20 cellular contexts compared by ENCODE assay signal in the genomic region with DNA sequence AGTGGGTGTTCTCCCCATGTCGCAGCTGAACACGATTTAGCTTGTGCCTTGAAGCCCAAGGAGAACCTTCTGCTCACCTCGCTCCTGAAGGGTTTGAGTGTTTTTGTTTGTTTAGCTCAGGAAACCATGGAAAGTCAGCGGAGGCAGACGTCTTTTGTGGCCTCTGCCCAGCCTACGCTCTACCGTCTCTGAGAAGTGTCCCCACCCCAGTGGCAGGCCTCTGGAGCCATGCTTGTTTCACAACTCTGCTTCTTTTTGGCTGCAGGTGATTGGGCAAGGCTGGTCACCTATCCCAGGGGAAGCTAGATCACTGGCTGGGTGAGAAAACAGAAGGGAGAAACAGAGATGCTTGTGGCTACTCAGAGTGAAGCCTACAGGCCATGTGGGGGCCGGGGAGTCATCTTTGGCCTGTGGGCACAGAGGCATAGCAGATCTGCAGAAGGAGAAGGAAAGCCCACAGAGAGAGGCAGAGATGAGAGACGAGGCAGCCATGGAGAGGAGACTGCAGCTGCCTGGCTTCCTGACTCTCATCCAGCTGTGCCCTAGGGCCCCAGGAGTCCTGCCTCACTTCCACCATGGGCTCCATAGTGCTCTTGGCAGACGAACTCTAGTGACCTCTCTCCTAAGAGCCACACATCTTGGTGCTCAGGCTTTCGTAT. TPM values are rescaled to one million over a fixed set of nuclear protein-coding genes. Genes with fewer than 3 reads are reported as not detected.
A peak's percentile ranks its signal among the peaks of the same experiment; 100 is the strongest.
DNase-seq lines count a peak whose midpoint lies in the region; ATAC-seq, FAIRE-seq and TF ChIP-seq lines count a peak whose summit lies in the region.
"Had no signal": no experiment of that assay in that cellular context is flagged by ENCODE, and none has a peak within 500 bp of the region (broad histone marks: within the 10 kb centered on the region; RNA-seq: fewer than 3 reads in every experiment).

No MANE protein-coding gene starts in this region.

- TF ChIP-seq CTCF in right lobe of liver (IDR thresholded peaks at IDR 0.05): no peak
- TF ChIP-seq CTCF in HepG2 (CRISPR knock-in tag; IDR thresholded peaks at IDR 0.05): no peak
- no peak for TF ChIP-seq CTCF in Peyer's patch (IDR thresholded peaks at IDR 0.05)
- no peak for TF ChIP-seq CTCF in neural progenitor cell (IDR thresholded peaks at IDR 0.05)
- TF ChIP-seq CTCF in esophagus squamous epithelium (IDR thresholded peaks at IDR 0.05): no peak

- peaks cover 22% of the 10 kb centered on the region for H3K4me1 Mint-ChIP-seq in neural progenitor cell
- H3K4me1 Mint-ChIP-seq: nephron had no signal

- H3K4me3 Mint-ChIP-seq in neural progenitor cell: no peak overlapping the region
- H3K4me3 Mint-ChIP-seq: brain, nephron had no signal

- H3K4me3 ChIP-seq in right lobe of liver: no peak overlapping the region
- H3K4me3 ChIP-seq in HepG2 (replicated peaks in 1 of 3; ENCODE audit: insufficient read depth in 1 of 3, low read depth in 2 of 3, low read length in 3 of 3): no peak overlapping the region
- no peak overlapping the region for H3K4me3 ChIP-seq in Peyer's patch
- no peak overlapping the region for H3K4me3 ChIP-seq in neural progenitor cell
- no peak overlapping the region for H3K4me3 ChIP-seq in esophagus squamous epithelium
- H3K4me3 ChIP-seq: gastrocnemius medialis, K562 had no signal

- no peaks in the 10 kb centered on the region for H3K36me3 ChIP-seq in right lobe of liver
- H3K36me3 ChIP-seq in HepG2 (replicated peaks in 1 of 2; ENCODE audit: control insufficient read depth in 1 of 2, insufficient read depth in 2 of 2, low read length in 2 of 2): no peaks in the 10 kb centered on the region
- H3K36me3 ChIP-seq in Peyer's patch: no peaks in the 10 kb centered on the region
- no peaks in the 10 kb centered on the region for H3K36me3 ChIP-seq in neural progenitor cell
- no peaks in the 10 kb centered on the region for H3K36me3 ChIP-seq in esophagus squamous epithelium
- H3K36me3 ChIP-seq: gastrocnemius medialis had no signal

- POLR2A ChIA-PET in HepG2 (lab: Yijun Ruan, JAX): no interaction called here

- FAIRE-seq in HepG2 (lab: Jason Lieb, UNC): no peak
- FAIRE-seq: K562 had no signal

- TF ChIP-seq POLR2A in right lobe of liver (IDR thresholded peaks at IDR 0.05) (no peak), HepG2 (IDR thresholded peaks at IDR 0.05; ENCODE audit: insufficient read depth in 1 of 2, low read depth in 2 of 2, low read length in 2 of 2) (no peak), Peyer's patch (IDR thresholded peaks at IDR 0.05) (no peak), esophagus squamous epithelium (IDR thresholded peaks at IDR 0.05) (no peak)

- H3K27ac ChIP-seq in right lobe of liver (no peak overlapping the region), HepG2 (ENCODE audit: extremely low read length, insufficient read depth, low read length) (no peak overlapping the region), Peyer's patch (no peak overlapping the region), neural progenitor cell (no peak overlapping the region), esophagus squamous epithelium (no peak overlapping the region)
- H3K27ac ChIP-seq: epithelial cell of prostate, gastrocnemius medialis had no signal

- H3K4me1 ChIP-seq in right lobe of liver: no peaks in the 10 kb centered on the region
- no peaks in the 10 kb centered on the region for H3K4me1 ChIP-seq in HepG2 (ENCODE audit: insufficient read depth, low read length)
- no peaks in the 10 kb centered on the region for H3K4me1 ChIP-seq in Peyer's patch
- H3K4me1 ChIP-seq in neural progenitor cell: peaks cover 3% of the 10 kb centered on the region
- H3K4me1 ChIP-seq in esophagus squamous epithelium: no peaks in the 10 kb centered on the region
- H3K4me1 ChIP-seq: gastrocnemius medialis had no signal

- no peaks in the 10 kb centered on the region for H3K79me2 ChIP-seq in HepG2 (ENCODE audit: insufficient read depth, low read length)
- no peaks in the 10 kb centered on the region for H3K79me2 ChIP-seq in neural progenitor cell (ENCODE audit: low read depth)

- DNase-seq in right lobe of liver: peak in 2 of 3 donors; percentile 1 to 12
- DNase-seq in HepG2 (ENCODE audit: low spot score): no peak
- DNase-seq in Peyer's patch: peak in 2 of 3 donors; percentile 18 to 25
- DNase-seq in neural progenitor cell (ENCODE audit: low spot score): no peak
- no peak for DNase-seq in cerebellar cortex (ENCODE audit: low spot score)
- no peak for DNase-seq in esophagus squamous epithelium (lab: John Stamatoyannopoulos, UW)
- no peak for DNase-seq in activated CD4-positive, alpha-beta T cell treated with anti-CD3 and anti-CD28 coated beads, Interleukin-2, amount 50 U/mL, for 1 hour
- DNase-seq: activated CD4-positive, alpha-beta T cell treated with anti-CD3 and anti-CD28 coated beads, Interleukin-2, amount 50 U/mL, for 48 hours; dermis blood vessel endothelial cell; EL; left cardiac atrium; NCI-H187; SHP77; T-helper 1 cell had no signal

- no peaks in the 10 kb centered on the region for H3K9me3 Mint-ChIP-seq in neural progenitor cell
- H3K9me3 Mint-ChIP-seq: nephron had no signal

- no TSS peak for BruUV-seq in HepG2 (replicated peaks; lab: Mats Ljungman, UMichigan)

- H3K27me3 ChIP-seq in right lobe of liver (no peaks in the 10 kb centered on the region), HepG2 (ENCODE audit: control insufficient read depth in 1 of 2, insufficient read depth in 2 of 2, low read length in 2 of 2) (peaks cover 0 to 76% of the 10 kb centered on the region in 2 experiments), Peyer's patch (no peaks in the 10 kb centered on the region), neural progenitor cell (peaks cover 22% of the 10 kb centered on the region), esophagus squamous epithelium (peaks cover 0 to 66% (median 0%) of the 10 kb centered on the region in 4 donors)

- CTCF ChIA-PET in HepG2 (lab: Yijun Ruan, JAX; ENCODE audit: low intra/inter-chr PET ratio, low total read pairs): no interaction called here

- peaks cover 8% of the 10 kb centered on the region for H3K27me3 Mint-ChIP-seq in neural progenitor cell (ENCODE audit: insufficient read depth, low read depth)

- no peaks in the 10 kb centered on the region for H3F3A ChIP-seq in neural progenitor cell (ENCODE audit: low read depth)

- TF ChIP-seq RAD21 in HepG2 (CRISPR knock-in tag; IDR thresholded peaks at IDR 0.05): no peak

- TF ChIP-seq EP300 in HepG2 (IDR thresholded peaks at IDR 0.05; ENCODE audit: low read depth in 2 of 2, low read length in 2 of 2) (no peak), HepG2 (CRISPR knock-in tag; IDR thresholded peaks at IDR 0.05; ENCODE audit: borderline replicate concordance) (no peak)

- WGBS in right lobe of liver (ENCODE audit: insufficient coverage, low coverage, low lambda C conversion rate, missing lambda C conversion rate): 49% methylated on average over 6 of the region's 11 CpGs
- 15% methylated on average over 11 of the region's 11 CpGs for whole genome bisulfite sequencing in HepG2 (ENCODE audit: low lambda C conversion rate)
- 59 to 61% methylated on average over 7 to 9 of the region's 11 CpGs for WGBS in esophagus squamous epithelium, 2 donors

- in situ Hi-C loops in HepG2 (cut with HindIII; ENCODE audit: extremely low pct_ligation_motif_present, low pct_unique_long_range_greater_than_20kb): no loop called here

- no peaks in the 10 kb centered on the region for H3K36me3 Mint-ChIP-seq in neural progenitor cell
- H3K36me3 Mint-ChIP-seq: brain had no signal

- H3K27ac Mint-ChIP-seq in neural progenitor cell: no peak overlapping the region
- H3K27ac Mint-ChIP-seq: nephron had no signal

- intact Hi-C loops in right lobe of liver (cut with DNase I) (no loop called here), HepG2 (cut with micrococcal nuclease; ENCODE audit: unreplicated experiment) (no loop called here), esophagus squamous epithelium (cut with DNase I) (no loop called here)

- H4K20me1 ChIP-seq in HepG2 (ENCODE audit: insufficient read depth, low read length): no peaks in the 10 kb centered on the region
- H4K20me1 ChIP-seq in neural progenitor cell (ENCODE audit: low read depth): no peaks in the 10 kb centered on the region

- ATAC-seq in right lobe of liver (no peak), HepG2 (no peak)
- ATAC-seq: gastrocnemius medialis, K562, left cardiac atrium had no signal

- no peaks in the 10 kb centered on the region for H3K9me3 ChIP-seq in right lobe of liver
- no peaks in the 10 kb centered on the region for H3K9me3 ChIP-seq in HepG2 (ENCODE audit: low read length)
- no peaks in the 10 kb centered on the region for H3K9me3 ChIP-seq in Peyer's patch
- H3K9me3 ChIP-seq in neural progenitor cell (ENCODE audit: low read depth): no peaks in the 10 kb centered on the region
- no peaks in the 10 kb centered on the region for H3K9me3 ChIP-seq in esophagus squamous epithelium
- H3K9me3 ChIP-seq: gastrocnemius medialis had no signal

- no peak overlapping the region for H3K9ac ChIP-seq in HepG2 (ENCODE audit: insufficient read depth, low read depth, low read length)
- H3K9ac ChIP-seq in neural progenitor cell: no peak overlapping the region

- no peak overlapping the region for H3K4me2 ChIP-seq in HepG2 (ENCODE audit: low read depth, low read length)
- no peak overlapping the region for H3K4me2 ChIP-seq in neural progenitor cell

- H2AFZ ChIP-seq in HepG2 (ENCODE audit: low read length): no peak overlapping the region
- H2AFZ ChIP-seq in neural progenitor cell (replicated peaks): peak overlapping the region; percentile 42

RNA-seq across cellular contexts. Expression of a gene that starts 50.1 kb away (rescaled TPM):
- total RNA-seq in right lobe of liver (not detected), HepG2 (2016; rRNA removed; fragmentation: Illumina TruSeq; extraction: Trizol) (not detected in 2 replicates), Peyer's patch (not detected), neural progenitor cell (ENCODE audit: low replicate concordance) (not detected in 2 replicates), esophagus squamous epithelium (under 1 TPM in 1 of 4 donors, not detected in 3; 0.57 TPM)
- total RNA-seq in HepG2 (2016; cell fraction: cytosol; rRNA removed; fragmentation: Illumina TruSeq; extraction: Trizol; ENCODE audit: low read depth): not detected in 2 replicates
- total RNA-seq in HepG2 (2016; cell fraction: insoluble cytoplasmic fraction; rRNA removed; fragmentation: Illumina TruSeq; extraction: Trizol): not detected in 2 replicates
- total RNA-seq in HepG2 (2016; cell fraction: membrane; rRNA removed; fragmentation: Illumina TruSeq; extraction: Trizol): not detected in 2 replicates
- not detected in 2 replicates for total RNA-seq in HepG2 (2016; cell fraction: nucleus; rRNA removed; fragmentation: Illumina TruSeq; extraction: Trizol)
- not detected in 2 replicates for polyA plus RNA-seq in HepG2 (2011; rRNA removed)
- polyA plus RNA-seq in HepG2 (2011; cell fraction: cytosol; rRNA removed): not detected in 2 replicates
- polyA plus RNA-seq in HepG2 (2011; cell fraction: nucleus; rRNA removed): not detected in 2 replicates
- polyA plus RNA-seq in HepG2 (2012): not detected in 2 replicates
- polyA plus RNA-seq in HepG2 (2016; cell fraction: cytosol; fragmentation: Illumina TruSeq; extraction: Trizol; ENCODE audit: low read depth): not detected in 2 replicates
- not detected in 2 replicates for polyA plus RNA-seq in HepG2 (2016; cell fraction: insoluble cytoplasmic fraction; fragmentation: Illumina TruSeq; extraction: Trizol; ENCODE audit: low read depth)
- not detected in 2 replicates for polyA plus RNA-seq in HepG2 (2016; cell fraction: membrane; fragmentation: Illumina TruSeq; extraction: Trizol; ENCODE audit: low read depth)
- not detected in 2 replicates for polyA plus RNA-seq in HepG2 (2016; cell fraction: nucleus; fragmentation: Illumina TruSeq; extraction: Trizol; ENCODE audit: insufficient read depth, low read depth)
- not detected in 2 replicates for polyA minus RNA-seq in HepG2 (2011; rRNA and poly(A)+ RNA removed; ENCODE audit: low replicate concordance)
- not detected in 2 replicates for polyA minus RNA-seq in HepG2 (2011; cell fraction: cytosol; rRNA and poly(A)+ RNA removed)
- not detected in 2 replicates for polyA minus RNA-seq in HepG2 (2011; cell fraction: nucleus; rRNA and poly(A)+ RNA removed)
- total RNA-seq: dermis blood vessel endothelial cell, gastrocnemius medialis, K562, temporal lobe had no signal
- polyA plus RNA-seq: K562 had no signal

Comparison
In these comparisons a context has a peak if more than half of its experiments do, and no peak if none do; other contexts are left out.
1. DNase-seq: peak in right lobe of liver (2 of 3) and Peyer's patch (2 of 3); none in HepG2 (single experiment), neural progenitor cell (single experiment), cerebellar cortex (single experiment), esophagus squamous epithelium (single experiment) and activated CD4-positive, alpha-beta T cell treated with anti-CD3 and anti-CD28 coated beads, Interleukin-2, amount 50 U/mL, for 1 hour (single experiment).